In the genomic region with DNA sequence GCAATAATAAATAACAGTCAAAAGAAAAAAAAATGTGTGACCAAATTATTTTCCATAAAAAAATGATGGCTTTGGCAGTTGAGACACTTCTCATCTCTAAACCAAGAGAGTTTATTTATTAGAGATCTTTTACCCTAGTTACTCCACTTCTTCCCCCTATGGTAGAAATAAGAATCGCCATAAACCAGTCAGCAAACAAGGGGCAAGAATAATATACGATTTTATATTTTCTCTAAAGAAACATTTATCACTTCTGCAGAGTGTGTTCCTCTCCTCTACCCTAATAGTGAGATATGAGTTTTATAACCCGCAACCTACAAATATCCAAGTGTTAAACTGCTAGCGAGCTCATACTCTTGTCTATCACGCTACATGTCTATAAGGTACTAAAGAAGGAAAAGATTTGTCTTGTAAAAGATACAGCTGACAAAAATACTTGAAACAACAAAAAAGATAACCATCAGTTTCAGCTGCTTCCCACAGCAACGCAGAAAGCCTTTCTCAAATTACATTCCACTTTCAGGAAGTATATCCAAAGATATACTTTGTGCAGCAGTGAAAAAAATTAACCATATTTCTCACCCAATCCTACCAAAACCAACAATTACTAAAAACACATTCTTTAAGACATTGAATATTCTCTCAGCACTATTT, we compare ENCODE assay signal across 8 cellular contexts. TPM values are rescaled to one million over a fixed set of nuclear protein-coding genes. Genes with fewer than 3 reads are reported as not detected.
DNase-seq lines count a peak whose midpoint lies in the region; ATAC-seq, FAIRE-seq and TF ChIP-seq lines count a peak whose summit lies in the region.

No MANE protein-coding gene starts in this region.

- 5 to 8% methylated on average over 6 of the region's 6 CpGs for WGBS in transverse colon (ENCODE audit: low coverage in 1 of 2), 2 donors

- peaks cover 6% of the 10 kb centered on the region for H3K4me1 ChIP-seq in keratinocyte (ENCODE audit: control insufficient read depth, extremely low read depth, insufficient read depth, low read length)
- peaks cover 0 to 55% (median 30%) of the 10 kb centered on the region in 4 donors for H3K4me1 ChIP-seq in transverse colon

- no peaks in the 10 kb centered on the region for H3K9me1 ChIP-seq in keratinocyte (ENCODE audit: control insufficient read depth, extremely low read depth, insufficient read depth, low read length)

- no peaks in the 10 kb centered on the region for H3K27me3 Mint-ChIP-seq in activated naive CD4-positive, alpha-beta T cell treated with anti-CD3 and anti-CD28 coated beads for 36 hours (ENCODE audit: low read depth)

- TF ChIP-seq EP300 in transverse colon (IDR thresholded peaks at IDR 0.05; ENCODE audit: low read depth): no peak

- in situ Hi-C loops in transverse colon (cut with MboI; ENCODE audit: low pct_ligation_motif_present in 1 of 4, low pct_unique_long_range_greater_than_20kb in 1 of 4, low sequenced_read_pairs in 3 of 4): loop anchor here in 1 of 4 donors (10.0 kb wide), 2 partner anchors 57 to 83 kb away; partner anchors contain the start of gene CHMP3

- H3K4me1 Mint-ChIP-seq in activated naive CD4-positive, alpha-beta T cell treated with anti-CD3 and anti-CD28 coated beads for 36 hours (ENCODE audit: low read depth): peaks cover 32% of the 10 kb centered on the region

- TF ChIP-seq CTCF in WI38 (IDR thresholded peaks at IDR 0.05; ENCODE audit: low read depth, low read length) (no peak), keratinocyte (optimal IDR thresholded peaks at IDR 0.05 in 1 of 3, IDR thresholded peaks at IDR 0.05 in 1 of 3, conservative IDR thresholded peaks at IDR 0.05 in 1 of 3; ENCODE audit: extremely low read depth in 1 of 3, insufficient read depth in 2 of 3, low read length in 3 of 3) (no peak), transverse colon (IDR thresholded peaks at IDR 0.05) (no peak)

- H3K36me3 Mint-ChIP-seq in activated naive CD4-positive, alpha-beta T cell treated with anti-CD3 and anti-CD28 coated beads for 36 hours (ENCODE audit: low read depth): peaks cover 15% of the 10 kb centered on the region

- ATAC-seq in GM21619 (IDR thresholded peaks at IDR 0.05; ENCODE audit: unreplicated experiment) (no peak), GM21825 (IDR thresholded peaks at IDR 0.05; ENCODE audit: unreplicated experiment) (no peak)

- FAIRE-seq in keratinocyte (lab: Jason Lieb, UNC): no peak

- peak overlapping the region; percentile 92 for H3K4me3 Mint-ChIP-seq in activated naive CD4-positive, alpha-beta T cell treated with anti-CD3 and anti-CD28 coated beads for 36 hours

- no peaks in the 10 kb centered on the region for H3K27me3 ChIP-seq in keratinocyte (ENCODE audit: control insufficient read depth, extremely low read depth, insufficient read depth, low read length)
- H3K27me3 ChIP-seq in transverse colon: no peaks in the 10 kb centered on the region

- H3K9me3 ChIP-seq in keratinocyte (ENCODE audit: control insufficient read depth, low read depth, low read length) (no peaks in the 10 kb centered on the region), transverse colon (no peaks in the 10 kb centered on the region)

- H3K36me3 ChIP-seq in keratinocyte (ENCODE audit: control insufficient read depth in 2 of 2, extremely low read depth in 1 of 2, insufficient read depth in 2 of 2, low read length in 2 of 2) (peaks cover 0 to 3% of the 10 kb centered on the region in 2 experiments), transverse colon (peaks cover 0 to 15% (median 2%) of the 10 kb centered on the region in 4 donors)

- DNase-seq in activated naive CD4-positive, alpha-beta T cell treated with anti-CD3 and anti-CD28 coated beads for 36 hours: no peak
- no peak for DNase-seq in activated naive CD4-positive, alpha-beta T cell treated with anti-CD3 and anti-CD28 coated beads, Interleukin-2, amount 50 U/mL, for 16 hours
- DNase-seq in keratinocyte (ENCODE audit: low read depth, low spot score) (no peak), transverse colon (no peak), GM19238 (ENCODE audit: insufficient read length, low spot score) (no peak)

- H3K27ac Mint-ChIP-seq in activated naive CD4-positive, alpha-beta T cell treated with anti-CD3 and anti-CD28 coated beads for 36 hours: no peak overlapping the region

- H3K9me3 Mint-ChIP-seq in activated naive CD4-positive, alpha-beta T cell treated with anti-CD3 and anti-CD28 coated beads for 36 hours: no peaks in the 10 kb centered on the region

- H4K20me1 ChIP-seq in keratinocyte (ENCODE audit: control insufficient read depth, extremely low read depth, insufficient read depth, low read length): no peaks in the 10 kb centered on the region

- peaks cover 27% of the 10 kb centered on the region for H3K79me2 ChIP-seq in keratinocyte (ENCODE audit: control insufficient read depth, insufficient read depth, low read length)

- H3K4me3 ChIP-seq in WI38 (ENCODE audit: low read depth, low read length): peak overlapping the region; percentile 89
- peak overlapping the region; percentile 64 to 85 (median 72) for H3K4me3 ChIP-seq in keratinocyte (ENCODE audit: control insufficient read depth in 2 of 3, extremely low read depth in 1 of 3, insufficient read depth in 2 of 3, low read depth in 1 of 3, low read length in 3 of 3)
- peak overlapping the region; percentile 48 to 98 (median 80) for H3K4me3 ChIP-seq in transverse colon

- intact Hi-C loops in activated naive CD4-positive, alpha-beta T cell treated with anti-CD3 and anti-CD28 coated beads for 36 hours (cut with micrococcal nuclease): loop anchor here (2.0 to 10.0 kb wide), 4 partner anchors 17 to 427 kb away; partner anchors contain the start of genes CHMP3, IMMT and MRPL35
- intact Hi-C loops in transverse colon (cut with DNase I; ENCODE audit: low total_unique reads): no loop called here

- dilution Hi-C loops in keratinocyte (cut with MboI; ENCODE audit: extremely low pct_ligation_motif_present, low sequenced_read_pairs): no loop called here

- H3K27ac ChIP-seq in keratinocyte (ENCODE audit: control insufficient read depth, insufficient read depth, low read length): peak overlapping the region; percentile 78
- peak overlapping the region; percentile 96 to 100 (median 100) for H3K27ac ChIP-seq in transverse colon

- peak overlapping the region; percentile 53 for H2AFZ ChIP-seq in keratinocyte (ENCODE audit: control insufficient read depth, low read length)

- CTCF ChIA-PET in activated naive CD4-positive, alpha-beta T cell treated with anti-CD3 and anti-CD28 coated beads for 36 hours (lab: Charles Lee): interaction anchor here (0.6 to 1.4 kb wide), 2 partner anchors 38 to 255 kb away, joined by 3 read pairs; no protein-coding TSS in a partner anchor

- H3K9ac ChIP-seq in keratinocyte (ENCODE audit: control insufficient read depth, extremely low read depth, insufficient read depth, low read length): peak overlapping the region; percentile 94

- TF ChIP-seq POLR2A in transverse colon (IDR thresholded peaks at IDR 0.05): no peak

- peak overlapping the region; percentile 83 for H3K4me2 ChIP-seq in keratinocyte (ENCODE audit: control insufficient read depth, extremely low read depth, insufficient read depth, low read depth, low read length)

RNA-seq across cellular contexts. Expression of gene RNF103, which starts 2.2 kb away (rescaled TPM):
- total RNA-seq in activated naive CD4-positive, alpha-beta T cell treated with anti-CD3 and anti-CD28 coated beads for 36 hours: 10 to 100 TPM; 10.7 to 11.8 TPM
- 11.0 to 15.7 TPM (median 11.7 TPM) in 3 replicates for polyA plus RNA-seq in keratinocyte
- 24.0 TPM for polyA plus RNA-seq in keratinocyte (2011; ENCODE audit: low read depth)
- 6.4 and 10.9 TPM in 2 replicates for polyA plus RNA-seq in keratinocyte (2011; cell fraction: cytosol; rRNA removed)
- polyA plus RNA-seq in keratinocyte (2011; cell fraction: nucleus; rRNA removed): 20.9 and 30.1 TPM in 2 replicates
- polyA plus RNA-seq in keratinocyte (2012; ENCODE audit: low replicate concordance): 10.0 and 23.6 TPM in 2 replicates
- 2.6 to 15.2 TPM (median 8.1 TPM) in 3 replicates for polyA minus RNA-seq in keratinocyte
- polyA minus RNA-seq in keratinocyte (2011; cell fraction: cytosol; rRNA and poly(A)+ RNA removed): 9.0 TPM
- polyA minus RNA-seq in keratinocyte (2011; cell fraction: nucleus; rRNA and poly(A)+ RNA removed): 19.0 and 31.4 TPM in 2 replicates
- total RNA-seq in transverse colon: 100 to 1,000 TPM in 2 of 4 donors, 10 to 100 TPM in 2; 47.0 to 114 (median 103) TPM

RNA-seq across cellular contexts. Expression of gene CHMP3, which starts 58.2 kb away (rescaled TPM):
- 10 to 100 TPM; 27.0 to 29.6 TPM for total RNA-seq in activated naive CD4-positive, alpha-beta T cell treated with anti-CD3 and anti-CD28 coated beads for 36 hours
- polyA plus RNA-seq in keratinocyte: 117 to 162 TPM (median 133 TPM) in 3 replicates
- polyA plus RNA-seq in keratinocyte (2011; ENCODE audit: low read depth): 181 TPM
- polyA plus RNA-seq in keratinocyte (2011; cell fraction: cytosol; rRNA removed): 162 and 223 TPM in 2 replicates
- polyA plus RNA-seq in keratinocyte (2011; cell fraction: nucleus; rRNA removed): 75.5 and 98.2 TPM in 2 replicates
- polyA plus RNA-seq in keratinocyte (2012; ENCODE audit: low replicate concordance): 63.6 and 106 TPM in 2 replicates
- polyA minus RNA-seq in keratinocyte: 28.6 to 76.1 TPM (median 72.7 TPM) in 3 replicates
- 67.9 TPM for polyA minus RNA-seq in keratinocyte (2011; cell fraction: cytosol; rRNA and poly(A)+ RNA removed)
- polyA minus RNA-seq in keratinocyte (2011; cell fraction: nucleus; rRNA and poly(A)+ RNA removed): 21.9 and 41.6 TPM in 2 replicates
- 100 to 1,000 TPM in 2 of 4 donors, 10 to 100 TPM in 2; 83.8 to 200 (median 101) TPM for total RNA-seq in transverse colon
